In the genomic region with DNA sequence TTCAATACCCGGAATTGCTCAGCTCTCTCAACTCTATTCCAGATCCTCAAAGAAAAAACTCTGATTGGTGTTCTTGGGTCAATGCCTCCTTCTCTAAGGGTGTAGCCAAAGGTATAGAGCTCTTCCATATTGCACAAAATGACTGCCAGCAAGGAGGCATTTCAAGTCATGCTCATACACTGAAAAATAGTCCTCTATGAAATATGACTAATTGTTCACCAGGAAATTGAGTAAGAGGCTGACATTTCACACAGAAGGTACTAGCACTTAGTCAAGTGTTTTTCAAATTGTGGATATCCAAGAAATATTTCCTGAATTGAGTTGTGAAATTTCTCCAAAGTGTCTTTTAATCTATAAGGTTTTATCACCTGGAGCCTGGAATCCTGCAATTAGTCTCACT, we compare ENCODE assay signal across 1 cellular context.
A peak's percentile ranks its signal among the peaks of the same experiment; 100 is the strongest.
TF ChIP-seq lines count a peak whose summit lies in the region.

No MANE protein-coding gene starts in this region.

TF ChIP-seq in endothelial cell of umbilical vein, 7 proteins besides CTCF, POLR2A, EP300 and RAD21:
- TF ChIP-seq, protein P1, sequence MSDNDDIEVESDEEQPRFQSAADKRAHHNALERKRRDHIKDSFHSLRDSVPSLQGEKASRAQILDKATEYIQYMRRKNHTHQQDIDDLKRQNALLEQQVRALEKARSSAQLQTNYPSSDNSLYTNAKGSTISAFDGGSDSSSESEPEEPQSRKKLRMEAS (IDR thresholded peaks at IDR 0.05; ENCODE audit: insufficient read depth, insufficient read length): no peak
- peak; percentile 60 for TF ChIP-seq JUN (IDR thresholded peaks at IDR 0.05; ENCODE audit: borderline replicate concordance, insufficient read depth, insufficient read length, low read depth)
- TF ChIP-seq GATA2 (IDR thresholded peaks at IDR 0.05; ENCODE audit: insufficient read depth, insufficient read length, low read depth, low read length): no peak
- TF ChIP-seq FOS (IDR thresholded peaks at IDR 0.05; ENCODE audit: borderline replicate concordance, insufficient read depth, low read length): peak; percentile 87
- no peak for TF ChIP-seq MYC (IDR thresholded peaks at IDR 0.05; ENCODE audit: low read depth, low read length)
- no peak for TF ChIP-seq EZH2 (IDR thresholded peaks at IDR 0.05; ENCODE audit: borderline replicate concordance, low read depth, low read length, severe bottlenecking)
- no peak for TF ChIP-seq POLR2AphosphoS5 (IDR thresholded peaks at IDR 0.05; ENCODE audit: insufficient read depth, low read depth, low read length)
